Comparison of ENCODE assay signal across 10 cellular contexts in genomic region chr15:85318732-85319076, GRCh38.
A peak's percentile ranks its signal among the peaks of the same experiment; 100 is the strongest.
DNase-seq lines count a peak whose midpoint lies in the region; ATAC-seq and TF ChIP-seq lines count a peak whose summit lies in the region.
"Had no signal": no experiment of that assay in that cellular context is flagged by ENCODE, and none has a peak within 500 bp of the region (broad histone marks: within the 10 kb centered on the region; RNA-seq: fewer than 3 reads in every experiment).

No MANE protein-coding gene starts in this region.

- H3K36me3 Mint-ChIP-seq in HFFc6 (ENCODE audit: low read depth) = peaks cover 20% of the 10 kb centered on the region

- H3K4me1 ChIP-seq in SK-N-SH (ENCODE audit: control insufficient read depth in 1 of 2, insufficient read depth in 2 of 2, low read depth in 1 of 2, low read length in 1 of 2) (peaks cover 0 to 15% of the 10 kb centered on the region in 2 experiments; a peak in 2 of 4 replicates), PC-3 (ENCODE audit: insufficient read depth, low read length) (peaks cover 21% of the 10 kb centered on the region), muscle layer of duodenum (ENCODE audit: control insufficient read depth in 1 of 2, insufficient read depth in 2 of 2, low read length in 2 of 2) (no peaks in the 10 kb centered on the region), thyroid gland (peaks cover 15 to 39% of the 10 kb centered on the region in 2 donors)
- H3K4me1 ChIP-seq: pancreas had no signal

- H3K9me3 Mint-ChIP-seq in HFFc6 = no peaks in the 10 kb centered on the region

- H3K27me3 Mint-ChIP-seq in HFFc6 (ENCODE audit: insufficient read depth) = no peaks in the 10 kb centered on the region

- H4K20me1 ChIP-seq in SK-N-SH (ENCODE audit: insufficient read depth) (no peaks in the 10 kb centered on the region), PC-3 (ENCODE audit: low read length) (no peaks in the 10 kb centered on the region)

- H3K9me3 ChIP-seq in SK-N-SH = 0 out of 2 replicates have a peak, but pooled peaks cover 6% of the 10 kb centered on the region
- H3K9me3 ChIP-seq in PC-3 (ENCODE audit: low read length) = no peaks in the 10 kb centered on the region
- H3K9me3 ChIP-seq in muscle layer of duodenum (ENCODE audit: control insufficient read depth in 1 of 2, low read length in 2 of 2) = peaks cover 0 to 9% of the 10 kb centered on the region in 2 donors
- no peaks in the 10 kb centered on the region for H3K9me3 ChIP-seq in thyroid gland
- H3K9me3 ChIP-seq: pancreas had no signal

- H3K79me2 ChIP-seq in SK-N-SH (ENCODE audit: insufficient read depth) (no peaks in the 10 kb centered on the region), PC-3 (ENCODE audit: low read length) (no peaks in the 10 kb centered on the region)

- BruUV-seq in PC-3 (replicated peaks; lab: Mats Ljungman, UMichigan) = no TSS peak

- H2AFZ ChIP-seq in SK-N-SH (ENCODE audit: low read depth) = no peak overlapping the region; the same call in 1 of the 2 replicates
- no peak overlapping the region for H2AFZ ChIP-seq in PC-3 (ENCODE audit: low read length)

- POLR2A ChIA-PET in SK-N-SH (lab: Yijun Ruan, JAX) = no interaction called here
- POLR2A ChIA-PET in PC-3 (lab: Charles Lee; ENCODE audit: unreplicated experiment) = no interaction called here

- H3K9me2 ChIP-seq in SK-N-SH = no peaks in the 10 kb centered on the region
- no peaks in the 10 kb centered on the region for H3K9me2 ChIP-seq in PC-3 (replicated peaks; ENCODE audit: low read length)

- intact Hi-C loops in PC-3 (cut with micrococcal nuclease) = loop anchor here (5.0 kb wide), 1 partner anchor 94 kb away; no protein-coding TSS in a partner anchor
- intact Hi-C loops in thyroid gland (cut with DNase I) = no loop called here

- DNase-seq in SK-N-SH = no peak
- no peak for DNase-seq in HFFc6
- DNase-seq in PC-3 = no peak
- no peak for DNase-seq in cerebellar nuclear complex (lab: John Stamatoyannopoulos, UW)
- no peak for DNase-seq in NCI-H226
- no peak for DNase-seq in thyroid gland
- DNase-seq: pancreas had no signal

- TF ChIP-seq CTCF in SK-N-SH (IDR thresholded peaks at IDR 0.05) (no peak), HFFc6 (IDR thresholded peaks at IDR 0.05) (no peak), PC-3 (conservative IDR thresholded peaks at IDR 0.05; ENCODE audit: low read depth, low read length) (no peak), thyroid gland (IDR thresholded peaks at IDR 0.05) (no peak)

- no peak overlapping the region for H3K9ac ChIP-seq in SK-N-SH
- no peak overlapping the region for H3K9ac ChIP-seq in PC-3 (ENCODE audit: low read length)

- TF ChIP-seq POLR2A in thyroid gland (IDR thresholded peaks at IDR 0.05) = no peak

- no peak for TF ChIP-seq EP300 in SK-N-SH (IDR thresholded peaks at IDR 0.05; ENCODE audit: borderline replicate concordance in 1 of 2, low read depth in 1 of 2, low read length in 1 of 2)

- peak overlapping the region in 1 of 2 experiments; percentile 77; a peak in 2 of 4 replicates for H3K27ac ChIP-seq in SK-N-SH (ENCODE audit: low read depth in 2 of 2, low read length in 1 of 2)
- peak overlapping the region; percentile 59 for H3K27ac ChIP-seq in PC-3 (ENCODE audit: low read length)
- H3K27ac ChIP-seq in muscle layer of duodenum (ENCODE audit: low read length) = peak overlapping the region; percentile 45
- no peak overlapping the region for H3K27ac ChIP-seq in thyroid gland
- H3K27ac ChIP-seq: 22Rv1, pancreas had no signal

- no peak for TF ChIP-seq RAD21 in SK-N-SH (IDR thresholded peaks at IDR 0.05; ENCODE audit: low read length)

- peak overlapping the region; percentile 61 for H3K4me3 Mint-ChIP-seq in HFFc6

- H3F3A ChIP-seq in SK-N-SH (replicated peaks; ENCODE audit: insufficient read depth) (peaks cover 30% of the 10 kb centered on the region), PC-3 (ENCODE audit: low read length, unreplicated experiment) (no peaks in the 10 kb centered on the region)

- H3K36me3 ChIP-seq in SK-N-SH (replicated peaks in 1 of 2; ENCODE audit: control insufficient read depth in 1 of 2, insufficient read depth in 2 of 2, low read length in 1 of 2) (no peaks in the 10 kb centered on the region), PC-3 (ENCODE audit: low read depth, low read length) (no peaks in the 10 kb centered on the region), muscle layer of duodenum (ENCODE audit: control insufficient read depth in 1 of 2, insufficient read depth in 2 of 2, low read length in 2 of 2) (no peaks in the 10 kb centered on the region), thyroid gland (no peaks in the 10 kb centered on the region)
- H3K36me3 ChIP-seq: pancreas had no signal

- WGBS in SK-N-SH (ENCODE audit: low lambda C conversion rate) = 37% methylated on average over 2 of the region's 2 CpGs
- 81 to 89% methylated on average over 2 of the region's 2 CpGs for WGBS in thyroid gland, 2 donors

- H3K4me2 ChIP-seq in SK-N-SH (peak overlapping the region; percentile 56), PC-3 (ENCODE audit: low read length) (no peak overlapping the region)

- H3K4me1 Mint-ChIP-seq in HFFc6 (ENCODE audit: low read depth) = peaks cover 67% of the 10 kb centered on the region

- H3K4me3 ChIP-seq in SK-N-SH (ENCODE audit: low read depth in 2 of 2, low read length in 1 of 2) (0 out of 4 replicates have a peak overlapping the region, but pooled peaks of 1 of the 2 experiments have one; percentile 1), PC-3 (ENCODE audit: low read length) (no peak overlapping the region), muscle layer of duodenum (ENCODE audit: low read depth in 1 of 2, low read length in 2 of 2) (no peak overlapping the region), thyroid gland (replicated peaks in 1 of 3) (no peak overlapping the region)
- H3K4me3 ChIP-seq: pancreas had no signal

- peak overlapping the region; percentile 86 for H3K27ac Mint-ChIP-seq in HFFc6

- H3K27me3 ChIP-seq in SK-N-SH (ENCODE audit: insufficient read depth) = no peaks in the 10 kb centered on the region
- no peaks in the 10 kb centered on the region for H3K27me3 ChIP-seq in PC-3 (ENCODE audit: low read length)
- no peaks in the 10 kb centered on the region for H3K27me3 ChIP-seq in muscle layer of duodenum (ENCODE audit: low read depth, low read length)
- H3K27me3 ChIP-seq in thyroid gland = no peaks in the 10 kb centered on the region
- H3K27me3 ChIP-seq: pancreas had no signal

- ATAC-seq in SK-N-SH treated with all-trans-retinoic acid at 6 μM for 48 hours (no peak), PC-3 (no peak)

- CTCF ChIA-PET in SK-N-SH (lab: Yijun Ruan, JAX) (interaction anchor here (1.5 kb wide), 2 partner anchors 8 to 22 kb away, joined by 3 to 6 read pairs; no protein-coding TSS in a partner anchor), PC-3 (lab: Charles Lee) (interaction anchor here (0.6 kb wide), 1 partner anchor 62 kb away, joined by 3 read pairs; the partner anchor contains the start of gene AKAP13)

TF ChIP-seq in SK-N-SH, 30 proteins besides CTCF, POLR2A, EP300 and RAD21 (continues in another document):
- no peak for TF ChIP-seq MEF2A (IDR thresholded peaks at IDR 0.05; ENCODE audit: borderline replicate concordance, low read depth)
- no peak for TF ChIP-seq YY1 (IDR thresholded peaks at IDR 0.05; ENCODE audit: low read depth)
- TF ChIP-seq GABPA (IDR thresholded peaks at IDR 0.05; ENCODE audit: low read depth) = no peak

TF ChIP-seq in SK-N-SH treated with all-trans-retinoic acid at 6 μM for 48 hours, 23 proteins besides CTCF, POLR2A, EP300 and RAD21 (continues in another document):
- TF ChIP-seq PPARA (CRISPR knock-in tag; IDR thresholded peaks at IDR 0.05; ENCODE audit: borderline replicate concordance) = no peak
- no peak for TF ChIP-seq TOX (CRISPR knock-in tag; IDR thresholded peaks at IDR 0.05; ENCODE audit: borderline replicate concordance)
- no peak for TF ChIP-seq GLIS3 (CRISPR knock-in tag; IDR thresholded peaks at IDR 0.05)
- TF ChIP-seq ZNF70 (CRISPR knock-in tag; IDR thresholded peaks at IDR 0.05) = no peak
- no peak for TF ChIP-seq ZFP30 (CRISPR knock-in tag; IDR thresholded peaks at IDR 0.05)
- TF ChIP-seq CREB5 (CRISPR knock-in tag; IDR thresholded peaks at IDR 0.05; ENCODE audit: low read depth) = no peak
- no peak for TF ChIP-seq RARB (CRISPR knock-in tag; IDR thresholded peaks at IDR 0.05)
- TF ChIP-seq TSHZ2 (CRISPR knock-in tag; IDR thresholded peaks at IDR 0.05) = no peak
- TF ChIP-seq ARNTL (CRISPR knock-in tag; IDR thresholded peaks at IDR 0.05; ENCODE audit: borderline replicate concordance, low read depth) = no peak
- TF ChIP-seq BACH2 (CRISPR knock-in tag; IDR thresholded peaks at IDR 0.05; ENCODE audit: borderline replicate concordance) = no peak
- TF ChIP-seq TCF4 (CRISPR knock-in tag; IDR thresholded peaks at IDR 0.05; ENCODE audit: borderline replicate concordance) = no peak

Comparison
In these comparisons a context has a peak if more than half of its experiments do, and no peak if none do; other contexts are left out.
1. H3K27ac ChIP-seq: peak in PC-3 (single experiment) and muscle layer of duodenum (single experiment); none in thyroid gland (0 of 3).